19 cellular contexts compared by ENCODE assay signal in genomic region chr2:234558642-234559041, GRCh38.
"Had no signal": no experiment of that assay in that cellular context is flagged by ENCODE, and none has a peak within 500 bp of the region (broad histone marks: within the 10 kb centered on the region; RNA-seq: fewer than 3 reads in every experiment).

No MANE protein-coding gene starts in this region.

- H3K36me3 ChIP-seq: gastroesophageal sphincter, heart right ventricle, lower lobe of right lung, stomach, thoracic aorta had no signal

- H3K4me3 Mint-ChIP-seq: activated CD8-positive, alpha-beta T cell treated with anti-CD3 and anti-CD28 coated beads for 36 hours; activated naive CD8-positive, alpha-beta T cell treated with anti-CD3 and anti-CD28 coated beads for 36 hours; activated T-helper 1 cell treated with anti-CD3 and anti-CD28 coated beads, Interleukin-12 subunit alpha, Interleukin-12 subunit beta, Interleukin-2, Interleukin-4 antibody, amounts not matched to agents 30 ng/mL and 10 ng/mL and 1 ng/mL, durations not matched to agents 14 hours and 24 hours and 36 hours; WTC11 had no signal

- H3K4me3 ChIP-seq: coronary artery, gastroesophageal sphincter, heart right ventricle, lower lobe of right lung, psoas muscle, stomach, thoracic aorta had no signal

- ATAC-seq: activated CD8-positive, alpha-beta T cell treated with anti-CD3 and anti-CD28 coated beads for 36 hours; gastroesophageal sphincter; heart right ventricle; left colon; lower lobe of right lung; psoas muscle; sciatic nerve; WTC11 had no signal

- H3K9me3 ChIP-seq: gastroesophageal sphincter, lower lobe of right lung, psoas muscle, thoracic aorta had no signal

- H3K27ac Mint-ChIP-seq: activated CD8-positive, alpha-beta T cell treated with anti-CD3 and anti-CD28 coated beads for 36 hours; activated naive CD8-positive, alpha-beta T cell treated with anti-CD3 and anti-CD28 coated beads for 36 hours; activated T-helper 1 cell treated with anti-CD3 and anti-CD28 coated beads, Interleukin-12 subunit alpha, Interleukin-12 subunit beta, Interleukin-2, Interleukin-4 antibody, amounts not matched to agents 30 ng/mL and 10 ng/mL and 1 ng/mL, durations not matched to agents 14 hours and 24 hours and 36 hours; WTC11 had no signal

- H3K4me1 Mint-ChIP-seq: activated naive CD8-positive, alpha-beta T cell treated with anti-CD3 and anti-CD28 coated beads for 36 hours; WTC11 had no signal

- H3K27ac ChIP-seq: coronary artery, gastroesophageal sphincter, heart right ventricle, lower lobe of right lung, psoas muscle, stomach, thoracic aorta had no signal

- H3K27me3 Mint-ChIP-seq: activated naive CD8-positive, alpha-beta T cell treated with anti-CD3 and anti-CD28 coated beads for 36 hours had no signal

- H3K27me3 ChIP-seq: gastroesophageal sphincter, stomach had no signal

- DNase-seq: activated CD4-positive, alpha-beta T cell treated with anti-CD3 and anti-CD28 coated beads for 48 hours; activated CD8-positive, alpha-beta memory T cell treated with anti-CD3 and anti-CD28 coated beads, Interleukin-2, amount 50 U/mL, for 48 hours; activated CD8-positive, alpha-beta T cell treated with anti-CD3 and anti-CD28 coated beads for 36 hours; activated naive CD8-positive, alpha-beta T cell treated with anti-CD3 and anti-CD28 coated beads for 36 hours; anterior cingulate cortex; effector CD4-positive, alpha-beta T cell; heart right ventricle; left colon; lower lobe of right lung; psoas muscle; stimulated activated CD4-positive, alpha-beta T cell treated with anti-CD3 and anti-CD28 coated beads, Interleukin-1b, Interleukin-23, amount 100 ng/mL, for 48 hours; stomach; SW 1271 had no signal

- H3K9me3 Mint-ChIP-seq: activated CD8-positive, alpha-beta T cell treated with anti-CD3 and anti-CD28 coated beads for 36 hours had no signal

- H3K4me1 ChIP-seq: gastroesophageal sphincter, heart right ventricle, lower lobe of right lung, psoas muscle had no signal

- H3K36me3 Mint-ChIP-seq: activated naive CD8-positive, alpha-beta T cell treated with anti-CD3 and anti-CD28 coated beads for 36 hours had no signal
